8 cellular contexts compared by ENCODE assay signal in the genomic region with DNA sequence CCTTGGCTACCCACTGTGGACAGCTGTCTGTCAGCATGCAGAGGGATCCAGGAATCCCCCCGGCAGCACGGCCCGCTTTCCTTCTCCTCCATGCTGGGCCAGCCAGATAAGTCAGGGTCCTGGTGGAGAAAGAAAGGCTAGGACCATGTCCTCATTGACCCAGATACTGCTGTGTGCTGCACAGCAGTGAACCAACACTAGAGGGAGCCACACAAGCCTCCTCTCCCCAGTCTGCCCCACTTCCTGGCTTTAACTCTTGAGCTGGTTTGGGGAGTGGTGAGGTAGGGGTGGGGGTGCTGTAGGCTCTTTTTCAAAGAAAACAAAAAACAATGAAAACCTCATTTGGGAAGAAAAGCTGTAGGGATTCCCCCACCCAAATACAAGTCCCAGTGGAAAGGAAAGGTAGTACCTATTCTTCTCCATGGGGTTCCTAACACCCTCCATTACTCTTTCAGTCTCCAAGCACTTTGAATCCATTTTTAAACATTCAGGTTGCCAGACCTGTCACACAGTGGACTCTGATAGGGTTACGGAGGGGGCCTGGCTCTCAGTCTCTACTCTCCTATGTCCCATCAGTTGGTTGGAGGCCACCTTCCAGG.
DNase-seq lines count a peak whose midpoint lies in the region; ATAC-seq, FAIRE-seq and TF ChIP-seq lines count a peak whose summit lies in the region.

No MANE protein-coding gene starts in this region.

- H3K27ac ChIP-seq in kidney (ENCODE audit: low read depth in 2 of 2, low read length in 2 of 2) (no peak overlapping the region), upper lobe of right lung (no peak overlapping the region)

- H3K4me1 ChIP-seq in kidney (ENCODE audit: control insufficient read depth in 1 of 2, insufficient read depth in 1 of 2, low read depth in 1 of 2, low read length in 2 of 2), result no peaks in the 10 kb centered on the region
- no peaks in the 10 kb centered on the region for H3K4me1 ChIP-seq in upper lobe of right lung

- FAIRE-seq in kidney (lab: Jason Lieb, UNC), result no peak

- intact Hi-C loops in kidney (cut with DNase I) (no loop called here), upper lobe of right lung (cut with DNase I) (no loop called here)

- no peak overlapping the region for H3K9ac ChIP-seq in kidney (ENCODE audit: low read length in 2 of 2)

- H3K4me3 ChIP-seq in kidney (ENCODE audit: low read length in 2 of 2) (no peak overlapping the region), upper lobe of right lung (no peak overlapping the region)

- no peaks in the 10 kb centered on the region for H3K27me3 ChIP-seq in upper lobe of right lung

- ATAC-seq in upper lobe of right lung (peak; percentile 73), HG03135 (IDR thresholded peaks at IDR 0.05; ENCODE audit: unreplicated experiment) (no peak)

- DNase-seq in stimulated activated CD4-positive, alpha-beta T cell treated with anti-CD3 and anti-CD28 coated beads, Interleukin-2, amount 100 ng/mL, for 48 hours, result peak; percentile 11
- no peak for DNase-seq in stimulated activated CD4-positive, alpha-beta T cell treated with anti-CD3 and anti-CD28 coated beads, Interleukin-4, amount 100 ng/mL, for 4 hours
- peak; percentile 32 for DNase-seq in M059J (ENCODE audit: low read depth)
- peak; percentile 29 for DNase-seq in amniotic epithelial cell (ENCODE audit: low read depth)
- DNase-seq in kidney, result no peak
- DNase-seq in upper lobe of right lung, result no peak
- DNase-seq in activated CD8-positive, alpha-beta memory T cell treated with anti-CD3 and anti-CD28 coated beads for 24 hours, result no peak

- H3K9me3 ChIP-seq in kidney (ENCODE audit: control insufficient read depth in 1 of 2, low read length in 2 of 2), result no peaks in the 10 kb centered on the region
- no peaks in the 10 kb centered on the region for H3K9me3 ChIP-seq in upper lobe of right lung

- H3K36me3 ChIP-seq in kidney (ENCODE audit: control insufficient read depth in 1 of 2, insufficient read depth in 2 of 2, low read length in 2 of 2) (peaks cover 8% of the 10 kb centered on the region in 2 donors), upper lobe of right lung (peaks cover 21% of the 10 kb centered on the region)

- TF ChIP-seq CTCF in kidney (IDR thresholded peaks at IDR 0.05; ENCODE audit: borderline replicate concordance, extremely low read depth, insufficient read depth) (peak; percentile 60), upper lobe of right lung (IDR thresholded peaks at IDR 0.05) (peak; percentile 71)

Comparison
In these comparisons a context has a peak if more than half of its experiments do, and no peak if none do; other contexts are left out.
1. DNase-seq: peak in stimulated activated CD4-positive, alpha-beta T cell treated with anti-CD3 and anti-CD28 coated beads, Interleukin-2, amount 100 ng/mL, for 48 hours (2 of 2), M059J (single experiment) and amniotic epithelial cell (single experiment); none in stimulated activated CD4-positive, alpha-beta T cell treated with anti-CD3 and anti-CD28 coated beads, Interleukin-4, amount 100 ng/mL, for 4 hours (0 of 2), kidney (single experiment), upper lobe of right lung (single experiment) and activated CD8-positive, alpha-beta memory T cell treated with anti-CD3 and anti-CD28 coated beads for 24 hours (single experiment).